Comparison of ENCODE assay signal across 8 cellular contexts in the genomic region with DNA sequence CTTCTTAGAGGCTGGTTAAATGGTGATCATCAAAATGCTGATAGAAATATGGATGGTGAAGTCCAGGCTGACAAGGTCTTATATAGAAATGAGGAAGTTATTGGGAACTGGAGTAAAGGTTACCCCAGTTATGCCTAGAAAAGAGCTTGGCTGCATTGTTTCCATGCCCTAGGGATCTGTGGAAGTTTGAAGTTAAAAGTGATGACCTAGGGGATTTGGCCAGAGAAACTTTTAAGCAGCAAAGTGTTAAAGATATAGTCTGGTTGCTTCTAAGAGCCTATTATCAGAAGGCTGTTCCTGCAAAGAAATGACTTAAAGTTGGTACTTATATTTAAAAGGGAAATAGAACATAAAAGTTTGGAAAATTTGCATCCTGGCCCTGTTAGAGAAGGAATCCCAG.
"Had no signal": no experiment of that assay in that cellular context is flagged by ENCODE, and none has a peak within 500 bp of the region (broad histone marks: within the 10 kb centered on the region; RNA-seq: fewer than 3 reads in every experiment).

No MANE protein-coding gene starts in this region.

- H3K27ac ChIP-seq: GM23248, HL-60 had no signal

- H3K4me1 ChIP-seq: HAP-1 had no signal

- ATAC-seq: HCT116 had no signal

- H3K9me3 ChIP-seq: HAP-1 had no signal

- DNase-seq: GM23248, GOT3, H7, HFFc6, KG1 had no signal

- H3K36me3 ChIP-seq: HAP-1 had no signal

- H3K9ac ChIP-seq: GM23248 had no signal

- H3K4me3 ChIP-seq: GM23248, HAP-1 had no signal

- H2AFZ ChIP-seq: GM23248 had no signal
